In genomic region chr5:32098291-32098690, GRCh38 we compare ENCODE assay signal across 16 cellular contexts.
DNase-seq lines count a peak whose midpoint lies in the region; ATAC-seq and TF ChIP-seq lines count a peak whose summit lies in the region.
"Had no signal": no experiment of that assay in that cellular context is flagged by ENCODE, and none has a peak within 500 bp of the region (broad histone marks: within the 10 kb centered on the region; RNA-seq: fewer than 3 reads in every experiment).

No MANE protein-coding gene starts in this region.

- peaks cover under 1% of the 10 kb centered on the region for H3K4me1 Mint-ChIP-seq in CD14-positive monocyte

- H3K36me3 ChIP-seq in WERI-Rb-1 (peaks cover 26% of the 10 kb centered on the region), esophagus muscularis mucosa (peaks cover 7 to 73% (median 61%) of the 10 kb centered on the region in 4 donors), mesenchymal stem cell (ENCODE audit: control insufficient read depth in 1 of 2, insufficient read depth in 2 of 2, low read depth in 1 of 2, low read length in 2 of 2) (peaks cover 55 to 90% of the 10 kb centered on the region in 2 experiments), stomach smooth muscle (ENCODE audit: control insufficient read depth in 2 of 2, insufficient read depth in 2 of 2, low read length in 2 of 2) (peaks cover 15 to 29% of the 10 kb centered on the region in 2 donors)

- no peak overlapping the region for H2AK5ac ChIP-seq in mesenchymal stem cell (ENCODE audit: low read length, severe bottlenecking)

- no peak for TF ChIP-seq POLR2A in esophagus muscularis mucosa (IDR thresholded peaks at IDR 0.05; ENCODE audit: low read depth)

- TF ChIP-seq EP300 in esophagus muscularis mucosa (IDR thresholded peaks at IDR 0.05): no peak

- no peak overlapping the region for H2BK15ac ChIP-seq in mesenchymal stem cell (ENCODE audit: low read depth, poor library complexity, severe bottlenecking)

- DNase-seq in WERI-Rb-1 (peak; percentile 58), esophagus muscularis mucosa (ENCODE audit: extremely low spot score) (peak; percentile 68), mesenchymal stem cell (peak; percentile 37), HK-2 (ENCODE audit: unreplicated experiment) (no peak), CD14-positive monocyte (ENCODE audit: low spot score) (no peak), GM19238 (ENCODE audit: insufficient read length, low spot score) (no peak)
- no peak for DNase-seq in activated naive CD4-positive, alpha-beta T cell treated with anti-CD3 and anti-CD28 coated beads, Interleukin-2, amount 50 U/mL, for 72 hours (ENCODE audit: low spot score in 2 of 2)
- DNase-seq: activated CD4-positive, alpha-beta T cell treated with anti-CD3 and anti-CD28 coated beads for 36 hours; activated CD8-positive, alpha-beta memory T cell treated with anti-CD3 and anti-CD28 coated beads, Interleukin-2, amount 50 U/mL, for 48 hours; activated naive CD4-positive, alpha-beta T cell; left lung; NCI-H146; retina; T-helper 9 cell had no signal

- H3K4me2 ChIP-seq in mesenchymal stem cell (ENCODE audit: low read length, poor library complexity, severe bottlenecking): no peak overlapping the region

- H3K4me1 ChIP-seq in esophagus muscularis mucosa (peaks cover 30 to 40% (median 40%) of the 10 kb centered on the region in 4 donors), mesenchymal stem cell (ENCODE audit: control insufficient read depth, insufficient read depth, low read depth, low read length) (no peaks in the 10 kb centered on the region), stomach smooth muscle (ENCODE audit: control insufficient read depth, insufficient read depth, low read length) (peaks cover 39% of the 10 kb centered on the region)

- peak overlapping the region in 1 of 2 donors; percentile 55 for H3K27ac Mint-ChIP-seq in activated naive CD4-positive, alpha-beta T cell treated with anti-CD3 and anti-CD28 coated beads, Interleukin-2, amount 50 U/mL, for 72 hours
- peak overlapping the region in 1 of 7 donors; percentile 66 for H3K27ac Mint-ChIP-seq in CD14-positive monocyte
- H3K27ac Mint-ChIP-seq: activated CD4-positive, alpha-beta T cell treated with anti-CD3 and anti-CD28 coated beads for 36 hours; natural killer cell treated with Interleukin-12 subunit alpha and Interleukin-12 subunit beta and Interleukin-15 and Interleukin-18, amount 100 ng/mL, for 72 hours had no signal

- H2AFZ ChIP-seq in mesenchymal stem cell (ENCODE audit: low read depth, low read length): no peak overlapping the region

- H3K9me3 ChIP-seq in WERI-Rb-1 (ENCODE audit: severe bottlenecking) (no peaks in the 10 kb centered on the region), esophagus muscularis mucosa (no peaks in the 10 kb centered on the region), mesenchymal stem cell (ENCODE audit: control insufficient read depth, low read length) (no peaks in the 10 kb centered on the region), stomach smooth muscle (ENCODE audit: control insufficient read depth in 2 of 2, low read length in 2 of 2) (no peaks in the 10 kb centered on the region)
- H3K9me3 ChIP-seq: left lung had no signal

- H4K91ac ChIP-seq in mesenchymal stem cell (ENCODE audit: low read length): no peak overlapping the region

- H4K8ac ChIP-seq in mesenchymal stem cell (ENCODE audit: low read length): no peak overlapping the region

- H3K4me3 ChIP-seq in WERI-Rb-1 (ENCODE audit: low read depth, low read length) (no peak overlapping the region), esophagus muscularis mucosa (no peak overlapping the region), mesenchymal stem cell (ENCODE audit: insufficient read depth in 1 of 2, low read depth in 1 of 2, low read length in 2 of 2) (no peak overlapping the region), stomach smooth muscle (ENCODE audit: low read length in 2 of 2) (no peak overlapping the region)
- H3K4me3 ChIP-seq: left lung had no signal

- H2BK12ac ChIP-seq in mesenchymal stem cell (ENCODE audit: low read length in 2 of 2): no peak overlapping the region

- no peaks in the 10 kb centered on the region for H3K27me3 Mint-ChIP-seq in CD14-positive monocyte (ENCODE audit: low read depth in 3 of 3)
- H3K27me3 Mint-ChIP-seq: activated CD4-positive, alpha-beta T cell treated with anti-CD3 and anti-CD28 coated beads for 36 hours; natural killer cell treated with Interleukin-12 subunit alpha and Interleukin-12 subunit beta and Interleukin-15 and Interleukin-18, amount 100 ng/mL, for 72 hours had no signal

- H3K79me1 ChIP-seq in mesenchymal stem cell (replicated peaks; ENCODE audit: low read length, poor library complexity, severe bottlenecking): peaks cover 21% of the 10 kb centered on the region

- H3K14ac ChIP-seq in mesenchymal stem cell (ENCODE audit: low read length in 2 of 2): no peak overlapping the region

- intact Hi-C loops in esophagus muscularis mucosa (cut with DNase I): loop anchor here (10.0 kb wide), 1 partner anchor 217 kb away; the partner anchor contains the start of gene MTMR12
- intact Hi-C loops in CD14-positive monocyte (cut with micrococcal nuclease): no loop called here

- H3K36me3 Mint-ChIP-seq in activated naive CD4-positive, alpha-beta T cell treated with anti-CD3 and anti-CD28 coated beads, Interleukin-2, amount 50 U/mL, for 72 hours: peaks cover 0 to 6% of the 10 kb centered on the region in 2 donors
- peaks cover 53 to 57% of the 10 kb centered on the region in 2 donors for H3K36me3 Mint-ChIP-seq in CD14-positive monocyte
- H3K36me3 Mint-ChIP-seq: natural killer cell treated with Interleukin-12 subunit alpha and Interleukin-12 subunit beta and Interleukin-15 and Interleukin-18, amount 100 ng/mL, for 72 hours had no signal

- 82% methylated on average over 7 of the region's 9 CpGs for WGBS in esophagus muscularis mucosa
- WGBS in mesenchymal stem cell: 71% methylated on average over 9 of the region's 9 CpGs

- H2BK120ac ChIP-seq in mesenchymal stem cell (ENCODE audit: low read depth, low read length): no peak overlapping the region

- H3K9ac ChIP-seq in mesenchymal stem cell (ENCODE audit: low read length): no peak overlapping the region
- H3K9ac ChIP-seq in stomach smooth muscle (ENCODE audit: low read length in 2 of 2): no peak overlapping the region

- H2BK5ac ChIP-seq in mesenchymal stem cell (ENCODE audit: low read depth, low read length, poor library complexity, severe bottlenecking): no peak overlapping the region

- no peak overlapping the region for H3K4me3 Mint-ChIP-seq in CD14-positive monocyte
- H3K4me3 Mint-ChIP-seq: activated CD4-positive, alpha-beta T cell treated with anti-CD3 and anti-CD28 coated beads for 36 hours; natural killer cell treated with Interleukin-12 subunit alpha and Interleukin-12 subunit beta and Interleukin-15 and Interleukin-18, amount 100 ng/mL, for 72 hours had no signal

- H3K27ac ChIP-seq in WERI-Rb-1: peak overlapping the region; percentile 73
- H3K27ac ChIP-seq in esophagus muscularis mucosa (replicated peaks in 1 of 4): peak overlapping the region in 1 of 4 donors; percentile 58
- H3K27ac ChIP-seq in mesenchymal stem cell (ENCODE audit: low read length, poor library complexity, severe bottlenecking): no peak overlapping the region
- peak overlapping the region; percentile 76 for H3K27ac ChIP-seq in stomach smooth muscle (ENCODE audit: low read length)

- H3K4ac ChIP-seq in mesenchymal stem cell (ENCODE audit: low read depth in 1 of 2, low read length in 2 of 2): no peak overlapping the region

- no peaks in the 10 kb centered on the region for H3K9me3 Mint-ChIP-seq in activated naive CD4-positive, alpha-beta T cell treated with anti-CD3 and anti-CD28 coated beads, Interleukin-2, amount 50 U/mL, for 72 hours
- H3K9me3 Mint-ChIP-seq in CD14-positive monocyte: no peaks in the 10 kb centered on the region
- H3K9me3 Mint-ChIP-seq: natural killer cell treated with Interleukin-12 subunit alpha and Interleukin-12 subunit beta and Interleukin-15 and Interleukin-18, amount 100 ng/mL, for 72 hours had no signal

- no peak for ATAC-seq in activated naive CD4-positive, alpha-beta T cell treated with anti-CD3 and anti-CD28 coated beads, Interleukin-2, amount 50 U/mL, for 72 hours
- ATAC-seq: activated CD4-positive, alpha-beta T cell treated with anti-CD3 and anti-CD28 coated beads for 36 hours; left lung; natural killer cell treated with Interleukin-12 subunit alpha and Interleukin-12 subunit beta and Interleukin-15 and Interleukin-18, amount 100 ng/mL, for 72 hours had no signal

- TF ChIP-seq CTCF in WERI-Rb-1 (IDR thresholded peaks at IDR 0.05; ENCODE audit: low read depth, low read length) (no peak), esophagus muscularis mucosa (IDR thresholded peaks at IDR 0.05) (no peak), CD14-positive monocyte (IDR thresholded peaks at IDR 0.05) (no peak)

- H3K23ac ChIP-seq in mesenchymal stem cell (ENCODE audit: low read length in 2 of 2): no peak overlapping the region

- H3K18ac ChIP-seq in mesenchymal stem cell (ENCODE audit: low read depth in 1 of 2, low read length in 2 of 2): no peak overlapping the region

- no peaks in the 10 kb centered on the region for H3K27me3 ChIP-seq in WERI-Rb-1 (ENCODE audit: insufficient read depth, low read depth, severe bottlenecking)
- no peaks in the 10 kb centered on the region for H3K27me3 ChIP-seq in esophagus muscularis mucosa
- H3K27me3 ChIP-seq in mesenchymal stem cell (ENCODE audit: control insufficient read depth in 1 of 2, insufficient read depth in 1 of 2, low read length in 2 of 2): no peaks in the 10 kb centered on the region
- no peaks in the 10 kb centered on the region for H3K27me3 ChIP-seq in stomach smooth muscle (ENCODE audit: control insufficient read depth in 1 of 2, insufficient read depth in 2 of 2, low read length in 2 of 2)
- H3K27me3 ChIP-seq: left lung had no signal

Comparison
In these comparisons a context has a peak if more than half of its experiments do, and no peak if none do; other contexts are left out.
1. DNase-seq: peak in WERI-Rb-1 (single experiment), esophagus muscularis mucosa (single experiment) and mesenchymal stem cell (single experiment); none in activated naive CD4-positive, alpha-beta T cell treated with anti-CD3 and anti-CD28 coated beads, Interleukin-2, amount 50 U/mL, for 72 hours (0 of 2), HK-2 (single experiment), CD14-positive monocyte (single experiment) and GM19238 (single experiment).